ENCODE assay signal across 21 cellular contexts in genomic region chr10:112352044-112352443, GRCh38. TPM values are rescaled to one million over a fixed set of nuclear protein-coding genes. Genes with fewer than 3 reads are reported as not detected.
DNase-seq lines count a peak whose midpoint lies in the region; ATAC-seq and TF ChIP-seq lines count a peak whose summit lies in the region.
"Had no signal": no experiment of that assay in that cellular context is flagged by ENCODE, and none has a peak within 500 bp of the region (broad histone marks: within the 10 kb centered on the region; RNA-seq: fewer than 3 reads in every experiment).

No MANE protein-coding gene starts in this region.

- peaks cover 0 to 6% (median 0%) of the 10 kb centered on the region in 9 donors for H3K4me1 ChIP-seq in heart right ventricle
- H3K4me1 ChIP-seq in right cardiac atrium (ENCODE audit: control insufficient read depth, insufficient read depth, low read length), result no peaks in the 10 kb centered on the region
- peaks cover 0 to 27% (median 3%) of the 10 kb centered on the region in 4 donors for H3K4me1 ChIP-seq in right lobe of liver
- H3K4me1 ChIP-seq: BE2C had no signal

- DNase-seq in coronary artery (ENCODE audit: low spot score) (peak; percentile 5), heart right ventricle (no peak), right cardiac atrium (no peak), right lobe of liver (peak in 1 of 3 donors; percentile 76), cortex of kidney (lab: John Stamatoyannopoulos, UW) (no peak), NCI-H2029 treated with DMSO at 0.1 percent for 48 hours (lab: John Stamatoyannopoulos, UW) (no peak)
- DNase-seq: BE2C; C1 segment of cervical spinal cord; CD4-positive, CD25-positive, alpha-beta regulatory T cell; CD8-positive, alpha-beta memory T cell; COR-L47; DMS 273 treated with DMSO at 0.1 percent for 48 hours; DMS53; DND-41; EL; GOT3; H7; HFFc6 had no signal

- no peaks in the 10 kb centered on the region for H3K36me3 ChIP-seq in heart right ventricle
- no peaks in the 10 kb centered on the region for H3K36me3 ChIP-seq in right lobe of liver
- H3K36me3 ChIP-seq: BE2C had no signal

- H3K27ac ChIP-seq in coronary artery (no peak overlapping the region), heart right ventricle (peak overlapping the region in 1 of 10 donors; percentile 53), right cardiac atrium (ENCODE audit: low read length) (no peak overlapping the region), right lobe of liver (peak overlapping the region in 1 of 3 donors; percentile 48)

- 40 to 64% methylated on average over 3 of the region's 3 CpGs for WGBS in heart right ventricle, 2 donors
- 66% methylated on average over 3 of the region's 3 CpGs for WGBS in right cardiac atrium
- WGBS in right lobe of liver (ENCODE audit: insufficient coverage, low coverage, low lambda C conversion rate, missing lambda C conversion rate), result 19% methylated on average over 3 of the region's 3 CpGs

- H3K4me3 ChIP-seq in coronary artery, result no peak overlapping the region
- no peak overlapping the region for H3K4me3 ChIP-seq in heart right ventricle
- no peak overlapping the region for H3K4me3 ChIP-seq in right cardiac atrium (ENCODE audit: low read length)
- H3K4me3 ChIP-seq in right lobe of liver, result no peak overlapping the region
- H3K4me3 ChIP-seq: GM12878 had no signal

- TF ChIP-seq POLR2A in right lobe of liver (IDR thresholded peaks at IDR 0.05), result no peak

- intact Hi-C loops in heart right ventricle (cut with DNase I) (no loop called here), right cardiac atrium (cut with DNase I) (no loop called here), right lobe of liver (cut with DNase I) (no loop called here)

- H3K9me3 ChIP-seq in heart right ventricle (no peaks in the 10 kb centered on the region), right cardiac atrium (ENCODE audit: control insufficient read depth, low read length) (no peaks in the 10 kb centered on the region), right lobe of liver (no peaks in the 10 kb centered on the region)
- H3K9me3 ChIP-seq: BE2C had no signal

- no peak for TF ChIP-seq CTCF in coronary artery (IDR thresholded peaks at IDR 0.05)
- TF ChIP-seq CTCF in heart right ventricle (IDR thresholded peaks at IDR 0.05), result no peak
- no peak for TF ChIP-seq CTCF in right lobe of liver (IDR thresholded peaks at IDR 0.05)

- H3K27me3 ChIP-seq in heart right ventricle, result no peaks in the 10 kb centered on the region
- H3K27me3 ChIP-seq in right cardiac atrium (ENCODE audit: control insufficient read depth, insufficient read depth), result no peaks in the 10 kb centered on the region
- no peaks in the 10 kb centered on the region for H3K27me3 ChIP-seq in right lobe of liver
- H3K27me3 ChIP-seq: BE2C had no signal

- ATAC-seq in heart right ventricle (peak in 6 of 8 donors; percentile 42 to 88 (median 74)), right cardiac atrium (peak; percentile 60 to 77), right lobe of liver (peak; percentile 68 to 87 (median 80)), HG02623 (IDR thresholded peaks at IDR 0.05; ENCODE audit: unreplicated experiment) (no peak)
- ATAC-seq: GM12878, HCT116 had no signal

RNA-seq across cellular contexts. Expression of gene ACSL5, which starts 21.9 kb away (rescaled TPM):
- total RNA-seq in heart right ventricle, result 10 to 100 TPM in 2 of 10 donors, 1 to 10 TPM in 8; 3.1 to 17.4 (median 5.9) TPM
- polyA plus RNA-seq in heart right ventricle, result 1 to 10 TPM; 7.3 to 8.9 TPM
- 10 to 100 TPM in 1 of 4 donors, 1 to 10 TPM in 3; 6.9 to 10.2 (median 8.0) TPM for total RNA-seq in right cardiac atrium
- 7.2 TPM for polyA plus RNA-seq in right cardiac atrium
- 10 to 100 TPM; 35.1 to 92.4 (median 73.8) TPM for total RNA-seq in right lobe of liver
